In genomic region chr1:10528066-10529014, GRCh38 we compare ENCODE assay signal across 10 cellular contexts. TPM values are rescaled to one million over a fixed set of nuclear protein-coding genes. Genes with fewer than 3 reads are reported as not detected.
DNase-seq lines count a peak whose midpoint lies in the region; ATAC-seq and TF ChIP-seq lines count a peak whose summit lies in the region.
"Had no signal": no experiment of that assay in that cellular context is flagged by ENCODE, and none has a peak within 500 bp of the region (broad histone marks: within the 10 kb centered on the region; RNA-seq: fewer than 3 reads in every experiment).

No MANE protein-coding gene starts in this region.

- peaks cover 86% of the 10 kb centered on the region for H4K20me1 ChIP-seq in BLaER1

- ATAC-seq in Panc1 (peak; percentile 93), GM19467 (IDR thresholded peaks at IDR 0.05; ENCODE audit: unreplicated experiment) (no peak), HG02571 (IDR thresholded peaks at IDR 0.05; ENCODE audit: unreplicated experiment) (no peak)
- no peak for ATAC-seq in activated T-helper 17 cell treated with anti-CD3 and anti-CD28 coated beads, Interleukin-2, amount 50 U/mL, for 72 hours (replicated peaks)

- no peaks in the 10 kb centered on the region for H3K9me3 Mint-ChIP-seq in nephron progenitor cell
- H3K9me3 Mint-ChIP-seq in activated T-helper 17 cell treated with anti-CD3 and anti-CD28 coated beads, Interleukin-2, amount 50 U/mL, for 72 hours, result no peaks in the 10 kb centered on the region

- DNase-seq in Panc1 (ENCODE audit: low read depth, low spot score) (peak; percentile 92), esophagus muscularis mucosa (ENCODE audit: extremely low spot score) (no peak), nephron progenitor cell (no peak), GM10248 (ENCODE audit: extremely low spot score) (no peak)
- DNase-seq: DND-41; stimulated activated CD4-positive, alpha-beta T cell treated with anti-CD3 and anti-CD28 coated beads, Interleukin-12 subunit alpha, Interleukin-12 subunit beta, amount 100 ng/mL, for 4 hours had no signal

- CTCF ChIA-PET in Panc1 (lab: Charles Lee), result interaction anchor here (0.5 to 0.8 kb wide), 2 partner anchors 14 to 23 kb away, joined by 3 read pairs; no protein-coding TSS in a partner anchor
- CTCF ChIA-PET in GM10248 (lab: Yijun Ruan, JAX), result interaction anchor here (0.6 to 2.3 kb wide), 5 partner anchors 9 to 34 kb away, joined by 3 to 10 read pairs (median 3); no protein-coding TSS in a partner anchor

- no peak for TF ChIP-seq CTCF in Panc1 (IDR thresholded peaks at IDR 0.05)
- no peak for TF ChIP-seq CTCF in esophagus muscularis mucosa (IDR thresholded peaks at IDR 0.05)
- TF ChIP-seq CTCF in nephron progenitor cell (IDR thresholded peaks at IDR 0.05), result no peak
- no peak for TF ChIP-seq CTCF in GM10248 (IDR thresholded peaks at IDR 0.05; ENCODE audit: control extremely low read depth, extremely low read depth, low read depth, missing control alignments)

- H3K9ac ChIP-seq in BLaER1, result no peak overlapping the region

- peak; percentile 48 for TF ChIP-seq EP300 in esophagus muscularis mucosa (IDR thresholded peaks at IDR 0.05)

- H3K4me3 ChIP-seq in BLaER1 (no peak overlapping the region), Panc1 (ENCODE audit: low read depth in 2 of 2, low read length in 2 of 2) (peak overlapping the region; percentile 7 to 38; a peak in 3 of 4 replicates), esophagus muscularis mucosa (peak overlapping the region; percentile 11 to 33 (median 18))

- H3K9me3 ChIP-seq in BLaER1 (no peaks in the 10 kb centered on the region), Panc1 (ENCODE audit: control insufficient read depth, insufficient read depth, low read depth, low read length) (no peaks in the 10 kb centered on the region), esophagus muscularis mucosa (no peaks in the 10 kb centered on the region)

- no peaks in the 10 kb centered on the region for H3K36me3 ChIP-seq in BLaER1
- no peaks in the 10 kb centered on the region for H3K36me3 ChIP-seq in Panc1 (ENCODE audit: control insufficient read depth, insufficient read depth, low read length)
- no peaks in the 10 kb centered on the region for H3K36me3 ChIP-seq in esophagus muscularis mucosa

- BruUV-seq in Panc1 (replicated peaks; lab: Mats Ljungman, UMichigan), result TSS peak; percentile 23

- H3K27ac ChIP-seq in BLaER1 (no peak overlapping the region), Panc1 (ENCODE audit: low read length) (peak overlapping the region; percentile 92), esophagus muscularis mucosa (replicated peaks in 1 of 4) (peak overlapping the region; percentile 69 to 77 (median 72))

- peaks cover 49% of the 10 kb centered on the region for H3K4me1 Mint-ChIP-seq in nephron progenitor cell
- peaks cover 11% of the 10 kb centered on the region for H3K4me1 Mint-ChIP-seq in activated T-helper 17 cell treated with anti-CD3 and anti-CD28 coated beads, Interleukin-2, amount 50 U/mL, for 72 hours

- H3K36me3 Mint-ChIP-seq in nephron progenitor cell (ENCODE audit: low read depth), result no peaks in the 10 kb centered on the region
- H3K36me3 Mint-ChIP-seq in activated T-helper 17 cell treated with anti-CD3 and anti-CD28 coated beads, Interleukin-2, amount 50 U/mL, for 72 hours (ENCODE audit: low read depth), result no peaks in the 10 kb centered on the region

- peak overlapping the region; percentile 39 for H3K4me3 Mint-ChIP-seq in nephron progenitor cell
- H3K4me3 Mint-ChIP-seq in activated T-helper 17 cell treated with anti-CD3 and anti-CD28 coated beads, Interleukin-2, amount 50 U/mL, for 72 hours, result no peak overlapping the region

- H3K4me1 ChIP-seq in BLaER1 (peaks cover 30% of the 10 kb centered on the region), Panc1 (ENCODE audit: control insufficient read depth, insufficient read depth, low read length) (peaks cover 61% of the 10 kb centered on the region), esophagus muscularis mucosa (peaks cover 26 to 45% (median 42%) of the 10 kb centered on the region in 4 donors)

- peak overlapping the region; percentile 20; the same call in 1 of the 2 replicates for H3K4me2 ChIP-seq in BLaER1

- intact Hi-C loops in Panc1 (cut with micrococcal nuclease; ENCODE audit: unreplicated experiment) (loop anchor here (5.0 kb wide), 1 partner anchor 159 kb away; no protein-coding TSS in a partner anchor), esophagus muscularis mucosa (cut with DNase I) (no loop called here)

- H3K27me3 ChIP-seq in BLaER1, result no peaks in the 10 kb centered on the region
- no peaks in the 10 kb centered on the region for H3K27me3 ChIP-seq in Panc1 (ENCODE audit: control insufficient read depth, insufficient read depth, low read length)
- H3K27me3 ChIP-seq in esophagus muscularis mucosa, result no peaks in the 10 kb centered on the region

- no peak overlapping the region for H3K27ac Mint-ChIP-seq in nephron progenitor cell
- H3K27ac Mint-ChIP-seq in activated T-helper 17 cell treated with anti-CD3 and anti-CD28 coated beads, Interleukin-2, amount 50 U/mL, for 72 hours, result no peak overlapping the region

- POLR2A ChIA-PET in Panc1 (lab: Charles Lee) (interaction anchor here (0.5 kb wide), 1 partner anchor 109 kb away, joined by 3 read pairs; no protein-coding TSS in a partner anchor), GM10248 (lab: Yijun Ruan, JAX) (no interaction called here)

- 34% methylated on average over 13 of the region's 13 CpGs for WGBS in esophagus muscularis mucosa

- in situ Hi-C loops in Panc1 (cut with HindIII; ENCODE audit: low pct_unique_long_range_greater_than_20kb, low sequenced_read_pairs), result no loop called here

- no peak for TF ChIP-seq POLR2A in esophagus muscularis mucosa (IDR thresholded peaks at IDR 0.05; ENCODE audit: low read depth)

- H3K27me3 Mint-ChIP-seq in nephron progenitor cell (ENCODE audit: low read depth, poor library complexity), result peaks cover 26% of the 10 kb centered on the region
- H3K27me3 Mint-ChIP-seq in activated T-helper 17 cell treated with anti-CD3 and anti-CD28 coated beads, Interleukin-2, amount 50 U/mL, for 72 hours, result no peaks in the 10 kb centered on the region

RNA-seq across cellular contexts. Expression of gene PEX14, which starts 53.6 kb away (rescaled TPM):
- total RNA-seq in Panc1 (2021; ENCODE audit: unreplicated experiment) (36.0 TPM), esophagus muscularis mucosa (10 to 100 TPM; 16.2 to 24.2 (median 20.1) TPM)
- polyA plus RNA-seq in Panc1 (2012; ENCODE audit: insufficient read length), result 47.5 TPM
- 10 to 100 TPM; 18.4 to 21.7 TPM for total RNA-seq in activated T-helper 17 cell treated with anti-CD3 and anti-CD28 coated beads, Interleukin-2, amount 50 U/mL, for 72 hours

RNA-seq across cellular contexts. Expression of gene DFFA, which starts 56.0 kb away (rescaled TPM):
- 68.1 TPM for total RNA-seq in Panc1 (2021; ENCODE audit: unreplicated experiment)
- 53.3 TPM for polyA plus RNA-seq in Panc1 (2012; ENCODE audit: insufficient read length)
- total RNA-seq in esophagus muscularis mucosa, result 10 to 100 TPM; 17.9 to 32.5 (median 26.0) TPM
- total RNA-seq in activated T-helper 17 cell treated with anti-CD3 and anti-CD28 coated beads, Interleukin-2, amount 50 U/mL, for 72 hours, result 10 to 100 TPM; 27.4 to 54.5 TPM
